Comparison of ENCODE assay signal across 1 cellular context in genomic region chr20:45322952-45323383, GRCh38.
TF ChIP-seq lines count a peak whose summit lies in the region.

No MANE protein-coding gene starts in this region.

TF ChIP-seq in K562, 482 proteins besides CTCF, POLR2A, EP300 and RAD21 (continues in another document):
- TF ChIP-seq ZNF224 (CRISPR knock-in tag; IDR thresholded peaks at IDR 0.05) (no peak), E4F1 (CRISPR knock-in tag; IDR thresholded peaks at IDR 0.05; ENCODE audit: borderline replicate concordance) (no peak), POLR2G (IDR thresholded peaks at IDR 0.05; ENCODE audit: low read depth, low read length) (no peak), RB1 (IDR thresholded peaks at IDR 0.05; ENCODE audit: low read depth) (peak; percentile 32; the same call in 1 of the 2 replicates), ZNF707 (CRISPR knock-in tag; conservative IDR thresholded peaks at IDR 0.05) (no peak), NR0B1 (IDR thresholded peaks at IDR 0.05; ENCODE audit: partially characterized antibody) (no peak), PCBP2 (IDR thresholded peaks at IDR 0.05; ENCODE audit: low read depth, low read length, poor library complexity, severe bottlenecking) (no peak), SAP30 (IDR thresholded peaks at IDR 0.05; ENCODE audit: borderline replicate concordance, insufficient read depth, low read depth, low read length, poor library complexity, severe bottlenecking) (no peak), ZNF583 (CRISPR knock-in tag; IDR thresholded peaks at IDR 0.05) (peak; percentile 69; the same call in 1 of the 2 replicates), SREBF2 (CRISPR knock-in tag; IDR thresholded peaks at IDR 0.05) (no peak), ETS2 (tag; IDR thresholded peaks at IDR 0.05; ENCODE audit: borderline replicate concordance, poor library complexity, severe bottlenecking) (no peak), TCF7 (IDR thresholded peaks at IDR 0.05; ENCODE audit: borderline replicate concordance) (no peak), RBM34 (IDR thresholded peaks at IDR 0.05; ENCODE audit: borderline replicate concordance, insufficient read depth, low read length) (no peak), ZNF408 (CRISPR knock-in tag; IDR thresholded peaks at IDR 0.05; ENCODE audit: low read depth) (no peak), STAG1 (CRISPR knock-in tag; IDR thresholded peaks at IDR 0.05; ENCODE audit: borderline replicate concordance) (peak; percentile 40; the same call in 1 of the 2 replicates), IRF2 (CRISPR knock-in tag; IDR thresholded peaks at IDR 0.05) (no peak), ZNF512 (tag; IDR thresholded peaks at IDR 0.05) (no peak), NCOA1 (IDR thresholded peaks at IDR 0.05; ENCODE audit: low read depth) (no peak), E2F5 (CRISPR knock-in tag; IDR thresholded peaks at IDR 0.05) (no peak), PTTG1 (tag; IDR thresholded peaks at IDR 0.05; ENCODE audit: low read depth) (no peak), ZNF217 (CRISPR knock-in tag; IDR thresholded peaks at IDR 0.05) (no peak), CBX5 (IDR thresholded peaks at IDR 0.05; ENCODE audit: borderline replicate concordance, low read depth) (no peak), ARHGAP35 (IDR thresholded peaks at IDR 0.05; ENCODE audit: partially characterized antibody) (no peak), SOX6 (IDR thresholded peaks at IDR 0.05) (0 out of 2 replicates have a peak, but pooled peaks have one; percentile 54), MAFG (tag; conservative IDR thresholded peaks at IDR 0.05) (no peak), PML (IDR thresholded peaks at IDR 0.05; ENCODE audit: low read length) (no peak), HDGF (IDR thresholded peaks at IDR 0.05) (no peak), ZFX (CRISPR knock-in tag; IDR thresholded peaks at IDR 0.05) (no peak), NR2C2 (CRISPR knock-in tag; IDR thresholded peaks at IDR 0.05) (no peak), NR2C2 (tag; IDR thresholded peaks at IDR 0.05) (peak; percentile 46; the same call in 1 of the 2 replicates), CEBPG (CRISPR knock-in tag; IDR thresholded peaks at IDR 0.05) (no peak), CEBPG (tag; conservative IDR thresholded peaks at IDR 0.05 in 1 of 2, IDR thresholded peaks at IDR 0.05 in 1 of 2) (no peak), MTA1 (IDR thresholded peaks at IDR 0.05; ENCODE audit: borderline replicate concordance) (no peak), FOXA3 (CRISPR knock-in tag; conservative IDR thresholded peaks at IDR 0.05 in 1 of 2, IDR thresholded peaks at IDR 0.05 in 1 of 2) (no peak), TAF7 (tag; IDR thresholded peaks at IDR 0.05) (no peak), SMAD1 (IDR thresholded peaks at IDR 0.05; ENCODE audit: low read depth, low read length, partially characterized antibody) (no peak), SRSF3 (IDR thresholded peaks at IDR 0.05; ENCODE audit: insufficient read depth, low read length) (no peak), FIP1L1 (IDR thresholded peaks at IDR 0.05; ENCODE audit: low read depth, low read length, poor library complexity, severe bottlenecking) (no peak), TCF3 (CRISPR knock-in tag; IDR thresholded peaks at IDR 0.05) (no peak), RUNX1 (IDR thresholded peaks at IDR 0.05; ENCODE audit: low read depth) (no peak), NFYB (IDR thresholded peaks at IDR 0.05; ENCODE audit: extremely low read depth, insufficient read length) (no peak), FOXM1 (IDR thresholded peaks at IDR 0.05; ENCODE audit: low read depth) (no peak), FOXM1 (CRISPR knock-in tag; IDR thresholded peaks at IDR 0.05; ENCODE audit: low read depth) (no peak), ZNF324 (CRISPR knock-in tag; IDR thresholded peaks at IDR 0.05) (no peak), MAFK (IDR thresholded peaks at IDR 0.05; ENCODE audit: low read length) (no peak), PTRF (tag; IDR thresholded peaks at IDR 0.05) (no peak), KLF10 (CRISPR knock-in tag; IDR thresholded peaks at IDR 0.05) (no peak)
- TF ChIP-seq, protein P1, sequence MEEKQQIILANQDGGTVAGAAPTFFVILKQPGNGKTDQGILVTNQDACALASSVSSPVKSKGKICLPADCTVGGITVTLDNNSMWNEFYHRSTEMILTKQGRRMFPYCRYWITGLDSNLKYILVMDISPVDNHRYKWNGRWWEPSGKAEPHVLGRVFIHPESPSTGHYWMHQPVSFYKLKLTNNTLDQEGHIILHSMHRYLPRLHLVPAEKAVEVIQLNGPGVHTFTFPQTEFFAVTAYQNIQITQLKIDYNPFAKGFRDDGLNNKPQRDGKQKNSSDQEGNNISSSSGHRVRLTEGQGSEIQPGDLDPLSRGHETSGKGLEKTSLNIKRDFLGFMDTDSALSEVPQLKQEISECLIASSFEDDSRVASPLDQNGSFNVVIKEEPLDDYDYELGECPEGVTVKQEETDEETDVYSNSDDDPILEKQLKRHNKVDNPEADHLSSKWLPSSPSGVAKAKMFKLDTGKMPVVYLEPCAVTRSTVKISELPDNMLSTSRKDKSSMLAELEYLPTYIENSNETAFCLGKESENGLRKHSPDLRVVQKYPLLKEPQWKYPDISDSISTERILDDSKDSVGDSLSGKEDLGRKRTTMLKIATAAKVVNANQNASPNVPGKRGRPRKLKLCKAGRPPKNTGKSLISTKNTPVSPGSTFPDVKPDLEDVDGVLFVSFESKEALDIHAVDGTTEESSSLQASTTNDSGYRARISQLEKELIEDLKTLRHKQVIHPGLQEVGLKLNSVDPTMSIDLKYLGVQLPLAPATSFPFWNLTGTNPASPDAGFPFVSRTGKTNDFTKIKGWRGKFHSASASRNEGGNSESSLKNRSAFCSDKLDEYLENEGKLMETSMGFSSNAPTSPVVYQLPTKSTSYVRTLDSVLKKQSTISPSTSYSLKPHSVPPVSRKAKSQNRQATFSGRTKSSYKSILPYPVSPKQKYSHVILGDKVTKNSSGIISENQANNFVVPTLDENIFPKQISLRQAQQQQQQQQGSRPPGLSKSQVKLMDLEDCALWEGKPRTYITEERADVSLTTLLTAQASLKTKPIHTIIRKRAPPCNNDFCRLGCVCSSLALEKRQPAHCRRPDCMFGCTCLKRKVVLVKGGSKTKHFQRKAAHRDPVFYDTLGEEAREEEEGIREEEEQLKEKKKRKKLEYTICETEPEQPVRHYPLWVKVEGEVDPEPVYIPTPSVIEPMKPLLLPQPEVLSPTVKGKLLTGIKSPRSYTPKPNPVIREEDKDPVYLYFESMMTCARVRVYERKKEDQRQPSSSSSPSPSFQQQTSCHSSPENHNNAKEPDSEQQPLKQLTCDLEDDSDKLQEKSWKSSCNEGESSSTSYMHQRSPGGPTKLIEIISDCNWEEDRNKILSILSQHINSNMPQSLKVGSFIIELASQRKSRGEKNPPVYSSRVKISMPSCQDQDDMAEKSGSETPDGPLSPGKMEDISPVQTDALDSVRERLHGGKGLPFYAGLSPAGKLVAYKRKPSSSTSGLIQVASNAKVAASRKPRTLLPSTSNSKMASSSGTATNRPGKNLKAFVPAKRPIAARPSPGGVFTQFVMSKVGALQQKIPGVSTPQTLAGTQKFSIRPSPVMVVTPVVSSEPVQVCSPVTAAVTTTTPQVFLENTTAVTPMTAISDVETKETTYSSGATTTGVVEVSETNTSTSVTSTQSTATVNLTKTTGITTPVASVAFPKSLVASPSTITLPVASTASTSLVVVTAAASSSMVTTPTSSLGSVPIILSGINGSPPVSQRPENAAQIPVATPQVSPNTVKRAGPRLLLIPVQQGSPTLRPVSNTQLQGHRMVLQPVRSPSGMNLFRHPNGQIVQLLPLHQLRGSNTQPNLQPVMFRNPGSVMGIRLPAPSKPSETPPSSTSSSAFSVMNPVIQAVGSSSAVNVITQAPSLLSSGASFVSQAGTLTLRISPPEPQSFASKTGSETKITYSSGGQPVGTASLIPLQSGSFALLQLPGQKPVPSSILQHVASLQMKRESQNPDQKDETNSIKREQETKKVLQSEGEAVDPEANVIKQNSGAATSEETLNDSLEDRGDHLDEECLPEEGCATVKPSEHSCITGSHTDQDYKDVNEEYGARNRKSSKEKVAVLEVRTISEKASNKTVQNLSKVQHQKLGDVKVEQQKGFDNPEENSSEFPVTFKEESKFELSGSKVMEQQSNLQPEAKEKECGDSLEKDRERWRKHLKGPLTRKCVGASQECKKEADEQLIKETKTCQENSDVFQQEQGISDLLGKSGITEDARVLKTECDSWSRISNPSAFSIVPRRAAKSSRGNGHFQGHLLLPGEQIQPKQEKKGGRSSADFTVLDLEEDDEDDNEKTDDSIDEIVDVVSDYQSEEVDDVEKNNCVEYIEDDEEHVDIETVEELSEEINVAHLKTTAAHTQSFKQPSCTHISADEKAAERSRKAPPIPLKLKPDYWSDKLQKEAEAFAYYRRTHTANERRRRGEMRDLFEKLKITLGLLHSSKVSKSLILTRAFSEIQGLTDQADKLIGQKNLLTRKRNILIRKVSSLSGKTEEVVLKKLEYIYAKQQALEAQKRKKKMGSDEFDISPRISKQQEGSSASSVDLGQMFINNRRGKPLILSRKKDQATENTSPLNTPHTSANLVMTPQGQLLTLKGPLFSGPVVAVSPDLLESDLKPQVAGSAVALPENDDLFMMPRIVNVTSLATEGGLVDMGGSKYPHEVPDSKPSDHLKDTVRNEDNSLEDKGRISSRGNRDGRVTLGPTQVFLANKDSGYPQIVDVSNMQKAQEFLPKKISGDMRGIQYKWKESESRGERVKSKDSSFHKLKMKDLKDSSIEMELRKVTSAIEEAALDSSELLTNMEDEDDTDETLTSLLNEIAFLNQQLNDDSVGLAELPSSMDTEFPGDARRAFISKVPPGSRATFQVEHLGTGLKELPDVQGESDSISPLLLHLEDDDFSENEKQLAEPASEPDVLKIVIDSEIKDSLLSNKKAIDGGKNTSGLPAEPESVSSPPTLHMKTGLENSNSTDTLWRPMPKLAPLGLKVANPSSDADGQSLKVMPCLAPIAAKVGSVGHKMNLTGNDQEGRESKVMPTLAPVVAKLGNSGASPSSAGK (IDR thresholded peaks at IDR 0.05) = peak; percentile 21; the same call in 1 of the 2 replicates
- TF ChIP-seq, protein P2, sequence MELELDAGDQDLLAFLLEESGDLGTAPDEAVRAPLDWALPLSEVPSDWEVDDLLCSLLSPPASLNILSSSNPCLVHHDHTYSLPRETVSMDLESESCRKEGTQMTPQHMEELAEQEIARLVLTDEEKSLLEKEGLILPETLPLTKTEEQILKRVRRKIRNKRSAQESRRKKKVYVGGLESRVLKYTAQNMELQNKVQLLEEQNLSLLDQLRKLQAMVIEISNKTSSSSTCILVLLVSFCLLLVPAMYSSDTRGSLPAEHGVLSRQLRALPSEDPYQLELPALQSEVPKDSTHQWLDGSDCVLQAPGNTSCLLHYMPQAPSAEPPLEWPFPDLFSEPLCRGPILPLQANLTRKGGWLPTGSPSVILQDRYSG (tag; conservative IDR thresholded peaks at IDR 0.05; ENCODE audit: low read depth) = no peak; the same call in 1 of the 2 replicates
- TF ChIP-seq, protein P3, sequence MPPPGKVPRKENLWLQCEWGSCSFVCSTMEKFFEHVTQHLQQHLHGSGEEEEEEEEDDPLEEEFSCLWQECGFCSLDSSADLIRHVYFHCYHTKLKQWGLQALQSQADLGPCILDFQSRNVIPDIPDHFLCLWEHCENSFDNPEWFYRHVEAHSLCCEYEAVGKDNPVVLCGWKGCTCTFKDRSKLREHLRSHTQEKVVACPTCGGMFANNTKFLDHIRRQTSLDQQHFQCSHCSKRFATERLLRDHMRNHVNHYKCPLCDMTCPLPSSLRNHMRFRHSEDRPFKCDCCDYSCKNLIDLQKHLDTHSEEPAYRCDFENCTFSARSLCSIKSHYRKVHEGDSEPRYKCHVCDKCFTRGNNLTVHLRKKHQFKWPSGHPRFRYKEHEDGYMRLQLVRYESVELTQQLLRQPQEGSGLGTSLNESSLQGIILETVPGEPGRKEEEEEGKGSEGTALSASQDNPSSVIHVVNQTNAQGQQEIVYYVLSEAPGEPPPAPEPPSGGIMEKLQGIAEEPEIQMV (tag; conservative IDR thresholded peaks at IDR 0.05; ENCODE audit: low read depth) = peak; percentile 50; the same call in 1 of the 2 replicates
